ENCODE assay signal across 2 cellular contexts in genomic region chr3:101333883-101334282, GRCh38.
TF ChIP-seq lines count a peak whose summit lies in the region.

No MANE protein-coding gene starts in this region.

TF ChIP-seq in K562, 482 proteins besides CTCF, POLR2A, EP300 and RAD21 (continued from another document):
- TF ChIP-seq E2F6 (IDR thresholded peaks at IDR 0.05; ENCODE audit: borderline replicate concordance in 1 of 2, extremely low read depth in 1 of 2, insufficient read depth in 1 of 2, insufficient read length in 1 of 2, low read depth in 1 of 2, low read length in 1 of 2, poor library complexity in 1 of 2, severe bottlenecking in 1 of 2) (no peak), ZKSCAN8 (CRISPR knock-in tag; IDR thresholded peaks at IDR 0.05) (no peak), NKRF (IDR thresholded peaks at IDR 0.05; ENCODE audit: borderline replicate concordance) (no peak)

TF ChIP-seq in HEK293T, 16 proteins besides CTCF, POLR2A, EP300 and RAD21 (continued from another document):
- TF ChIP-seq PKNOX1 (IDR thresholded peaks at IDR 0.05) (no peak), CTBP1 (IDR thresholded peaks at IDR 0.05; ENCODE audit: borderline replicate concordance) (no peak), SUZ12 (IDR thresholded peaks at IDR 0.05) (no peak)
TF ChIP-seq in HEK293T: peak in this region for 0.
